8 cellular contexts compared by ENCODE assay signal in the genomic region with DNA sequence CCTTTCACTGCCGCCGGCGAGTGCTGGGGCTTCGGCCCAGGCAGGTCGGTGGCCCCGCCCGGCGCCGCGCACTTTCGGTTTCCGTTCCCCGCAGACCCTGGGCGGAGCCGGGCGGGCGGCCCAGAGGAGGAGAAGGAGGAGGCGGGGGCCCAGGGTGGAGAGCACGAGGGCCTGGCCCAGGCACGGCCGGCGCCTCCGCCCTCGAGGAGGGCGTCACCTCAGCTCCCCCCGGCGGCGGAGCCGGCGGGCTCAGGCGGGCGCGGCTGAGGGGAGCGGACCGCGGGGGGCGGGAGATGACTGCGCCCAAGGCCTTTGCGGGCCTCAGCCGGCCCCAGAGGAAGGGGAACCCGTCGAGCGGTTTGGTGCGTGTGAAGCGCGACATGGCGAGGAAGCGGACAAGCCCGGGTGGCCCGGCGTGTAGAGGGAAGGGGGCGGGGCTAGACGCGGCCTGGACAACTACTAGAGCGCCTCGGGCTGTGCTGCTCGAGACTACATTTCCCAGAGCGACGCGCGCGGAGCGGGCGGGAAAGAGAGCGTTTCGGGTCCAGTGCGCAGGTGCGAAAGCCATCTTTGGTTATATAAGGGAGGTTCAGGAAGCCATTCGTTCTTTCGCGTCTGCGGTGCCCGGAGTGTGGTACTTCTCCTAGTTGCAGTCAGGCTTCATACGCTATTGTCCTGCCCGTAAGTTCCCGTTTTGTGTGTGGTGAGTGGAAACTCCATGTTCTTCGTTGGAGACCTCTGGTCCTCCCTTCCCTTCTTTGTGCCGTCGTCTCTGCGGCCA. TPM values are rescaled to one million over a fixed set of nuclear protein-coding genes. Genes with fewer than 3 reads are reported as not detected.
DNase-seq lines count a peak whose midpoint lies in the region; ATAC-seq and TF ChIP-seq lines count a peak whose summit lies in the region.

A gene (minus strand): TSS at position 22 of the 781 bp plus-strand sequence. CDS start 2,218 bp downstream, outside the sequence.

- H3K36me3 ChIP-seq in Panc1 (ENCODE audit: control insufficient read depth, insufficient read depth, low read length) (peaks cover 49% of the 10 kb centered on the region), esophagus (ENCODE audit: control insufficient read depth in 2 of 2, insufficient read depth in 2 of 2, low read length in 1 of 2) (peaks cover 16 to 21% of the 10 kb centered on the region in 2 donors), muscle layer of colon (ENCODE audit: insufficient read depth, low read length) (peaks cover 49% of the 10 kb centered on the region)

- in situ Hi-C loops in Panc1 (cut with HindIII; ENCODE audit: low pct_unique_long_range_greater_than_20kb, low sequenced_read_pairs): no loop called here

- DNase-seq in DMS53 (lab: John Stamatoyannopoulos, UW): peak; percentile 99
- peak; percentile 97 for DNase-seq in KG1 (lab: John Stamatoyannopoulos, UW)
- DNase-seq in Panc1 (ENCODE audit: low read depth, low spot score): peak; percentile 95
- peak; percentile 98 for DNase-seq in activated T-cell treated with anti-CD3 and anti-CD28 coated beads, Interleukin-2, amount 50 U/mL, for 4 hours
- DNase-seq in stimulated activated CD8-positive, alpha-beta memory T cell treated with anti-CD3 and anti-CD28 coated beads, Interleukin-7, amount 100 ng/mL, for 24 hours (ENCODE audit: low read depth): peak; percentile 95

- peak within 1 kb of the TSS; percentile 84 for H3K9ac ChIP-seq in muscle layer of colon (ENCODE audit: low read length)

- BruUV-seq in Panc1 (replicated peaks; lab: Mats Ljungman, UMichigan): no TSS peak

- H3K4me1 Mint-ChIP-seq in activated T-cell treated with anti-CD3 and anti-CD28 coated beads, Interleukin-2, amount 50 U/mL, for 4 hours (ENCODE audit: low read depth): peaks cover 51% of the 10 kb centered on the region

- intact Hi-C loops in Panc1 (cut with micrococcal nuclease; ENCODE audit: unreplicated experiment): no loop called here

- H3K4me1 ChIP-seq in Panc1 (ENCODE audit: control insufficient read depth, insufficient read depth, low read length) (peaks cover 28% of the 10 kb centered on the region), esophagus (ENCODE audit: control insufficient read depth in 2 of 2, insufficient read depth in 2 of 2, low read length in 1 of 2) (peaks cover 0 to 4% of the 10 kb centered on the region in 2 donors), muscle layer of colon (ENCODE audit: insufficient read depth, low read length) (peaks cover 59% of the 10 kb centered on the region)

- H3K27me3 Mint-ChIP-seq in activated T-cell treated with anti-CD3 and anti-CD28 coated beads, Interleukin-2, amount 50 U/mL, for 4 hours (ENCODE audit: low read depth): no peaks in the 10 kb centered on the region

- CTCF ChIA-PET in Panc1 (lab: Charles Lee): no interaction called here

- peaks cover 59% of the 10 kb centered on the region for H3K36me3 Mint-ChIP-seq in activated T-cell treated with anti-CD3 and anti-CD28 coated beads, Interleukin-2, amount 50 U/mL, for 4 hours (ENCODE audit: insufficient read depth)

- WGBS in esophagus, 2 donors: 0 to 1% methylated on average over 79 to 80 of the region's 80 CpGs

- POLR2A ChIA-PET in Panc1 (lab: Charles Lee): no interaction called here

- peak within 1 kb of the TSS; percentile 93 to 96 for H3K4me3 ChIP-seq in Panc1 (ENCODE audit: low read depth in 2 of 2, low read length in 2 of 2)
- H3K4me3 ChIP-seq in esophagus (ENCODE audit: low read depth in 1 of 2, low read length in 2 of 2): peak within 1 kb of the TSS; percentile 95 to 100
- peak within 1 kb of the TSS; percentile 77 to 94 for H3K4me3 ChIP-seq in muscle layer of colon (ENCODE audit: low read depth in 1 of 2, low read length in 2 of 2)

- H3K27ac ChIP-seq in Panc1 (ENCODE audit: low read length) (peak within 1 kb of the TSS; percentile 98), esophagus (ENCODE audit: low read depth in 2 of 2, low read length in 1 of 2) (peak within 1 kb of the TSS; percentile 98 to 99), muscle layer of colon (ENCODE audit: low read depth, low read length) (peak within 1 kb of the TSS; percentile 70)

- H3K9me3 ChIP-seq in Panc1 (ENCODE audit: control insufficient read depth, insufficient read depth, low read depth, low read length): no peaks in the 10 kb centered on the region
- H3K9me3 ChIP-seq in esophagus (ENCODE audit: control insufficient read depth in 2 of 2, insufficient read depth in 1 of 2, low read depth in 1 of 2, low read length in 1 of 2): peaks cover 2 to 4% of the 10 kb centered on the region in 2 donors
- H3K9me3 ChIP-seq in muscle layer of colon (ENCODE audit: low read length): peaks cover 8% of the 10 kb centered on the region

- H3K9me3 Mint-ChIP-seq in activated T-cell treated with anti-CD3 and anti-CD28 coated beads, Interleukin-2, amount 50 U/mL, for 4 hours: peaks cover 11% of the 10 kb centered on the region

- ATAC-seq in GM21723 (IDR thresholded peaks at IDR 0.05; ENCODE audit: unreplicated experiment) (peak; percentile 85), Panc1 (peak; percentile 95)
- peak; percentile 75 to 81 for ATAC-seq in activated T-cell treated with anti-CD3 and anti-CD28 coated beads, Interleukin-2, amount 50 U/mL, for 4 hours

- H3K4me3 Mint-ChIP-seq in activated T-cell treated with anti-CD3 and anti-CD28 coated beads, Interleukin-2, amount 50 U/mL, for 4 hours: peak within 1 kb of the TSS; percentile 99

- H3K27me3 ChIP-seq in Panc1 (ENCODE audit: control insufficient read depth, insufficient read depth, low read length) (no peaks in the 10 kb centered on the region), esophagus (ENCODE audit: control insufficient read depth in 1 of 2, insufficient read depth in 2 of 2, low read length in 2 of 2) (no peaks in the 10 kb centered on the region), muscle layer of colon (ENCODE audit: control insufficient read depth in 1 of 2, insufficient read depth in 2 of 2, low read length in 2 of 2) (no peaks in the 10 kb centered on the region)

- no peak for TF ChIP-seq CTCF in Panc1 (IDR thresholded peaks at IDR 0.05)

RNA-seq across cellular contexts. Expression of the gene that starts here (rescaled TPM):
- total RNA-seq in Panc1 (2021; ENCODE audit: unreplicated experiment): 39.4 TPM
- polyA plus RNA-seq in Panc1 (2012; ENCODE audit: insufficient read length): 22.5 TPM
- total RNA-seq in activated T-cell treated with anti-CD3 and anti-CD28 coated beads, Interleukin-2, amount 50 U/mL, for 4 hours: 10 to 100 TPM; 52.5 to 69.2 (median 56.4) TPM
- polyA plus RNA-seq in esophagus: 1 to 10 TPM; 4.4 to 5.2 TPM

Comparison
In these comparisons a context has a peak if more than half of its experiments do, and no peak if none do; other contexts are left out.
1. Peak in every context shown above with its lines: DNase-seq, ATAC-seq, H3K4me3 ChIP-seq and H3K27ac ChIP-seq.